In genomic region chr9:92228628-92229027, GRCh38 we compare ENCODE assay signal across 28 cellular contexts.
DNase-seq lines count a peak whose midpoint lies in the region; ATAC-seq, FAIRE-seq and TF ChIP-seq lines count a peak whose summit lies in the region.
"Had no signal": no experiment of that assay in that cellular context is flagged by ENCODE, and none has a peak within 500 bp of the region (broad histone marks: within the 10 kb centered on the region; RNA-seq: fewer than 3 reads in every experiment).

No MANE protein-coding gene starts in this region.

- WGBS in HepG2 (ENCODE audit: low lambda C conversion rate), result 100% methylated on average over 2 of the region's 2 CpGs
- WGBS in right lobe of liver (ENCODE audit: insufficient coverage, low coverage, low lambda C conversion rate, missing lambda C conversion rate), result 94% methylated on average over 2 of the region's 2 CpGs
- WGBS in K562 (ENCODE audit: insufficient coverage, low coverage, missing lambda C conversion rate), result 92% methylated on average over 2 of the region's 2 CpGs

- H3K4me3 ChIP-seq in HepG2 (replicated peaks in 1 of 3; ENCODE audit: insufficient read depth in 1 of 3, low read depth in 2 of 3, low read length in 3 of 3) (no peak overlapping the region), right lobe of liver (no peak overlapping the region), RWPE2 (ENCODE audit: severe bottlenecking) (no peak overlapping the region), K562 (no peak overlapping the region)
- H3K4me3 ChIP-seq: A549, GM12878 had no signal

- DNase-seq in HepG2 (ENCODE audit: low spot score) (no peak), right lobe of liver (no peak), RWPE2 (ENCODE audit: low spot score) (no peak), K562 (ENCODE audit: extremely low read depth in 1 of 4, low spot score in 3 of 4) (peak in 1 of 4 experiments; percentile 26), neural crest cell (ENCODE audit: low read depth, low spot score) (no peak), NCI-H2107 (lab: John Stamatoyannopoulos, UW) (no peak), NCI-H1417 (lab: John Stamatoyannopoulos, UW) (no peak), NCI-H187 (lab: John Stamatoyannopoulos, UW) (no peak)
- DNase-seq: AML-193; C1 segment of cervical spinal cord; CD4-positive, alpha-beta memory T cell; CD4-positive, CD25-positive, alpha-beta regulatory T cell; CD8-positive, alpha-beta memory T cell; COR-L47; DMS 273 treated with DMSO at 0.1 percent for 48 hours; DMS153; DMS53; DMS79; DND-41; EL; GDM1 had no signal

- POLR2A ChIA-PET in HepG2 (lab: Yijun Ruan, JAX), result interaction anchor here (1.1 kb wide), 1 partner anchor 90 kb away, joined by 3 read pairs; no protein-coding TSS in a partner anchor
- POLR2A ChIA-PET in K562 (lab: Yijun Ruan, JAX), result interaction anchor here (0.7 to 1.1 kb wide), 4 partner anchors 9 to 71 kb away, joined by 3 to 4 read pairs (median 3); no protein-coding TSS in a partner anchor

- TF ChIP-seq EP300 in HepG2 (IDR thresholded peaks at IDR 0.05; ENCODE audit: low read depth in 2 of 2, low read length in 2 of 2) (no peak), HepG2 (CRISPR knock-in tag; IDR thresholded peaks at IDR 0.05; ENCODE audit: borderline replicate concordance) (no peak), K562 (IDR thresholded peaks at IDR 0.05; ENCODE audit: low read length) (no peak)

- ATAC-seq in HepG2 (no peak), right lobe of liver (no peak), RWPE2 (ENCODE audit: low read depth) (0 out of 3 replicates have a peak, but pooled peaks have one; percentile 21), K562 (peak; percentile 22; the same call in 2 of the 3 replicates)
- ATAC-seq: A549, GM12878 had no signal

- intact Hi-C loops in HepG2 (cut with micrococcal nuclease; ENCODE audit: unreplicated experiment) (no loop called here), right lobe of liver (cut with DNase I) (no loop called here), K562 (cut with micrococcal nuclease) (no loop called here)

- H3K36me3 ChIP-seq in HepG2 (replicated peaks in 1 of 2; ENCODE audit: control insufficient read depth in 1 of 2, insufficient read depth in 2 of 2, low read length in 2 of 2) (peaks cover 16 to 59% of the 10 kb centered on the region in 2 experiments), right lobe of liver (peaks cover 5 to 43% (median 7%) of the 10 kb centered on the region in 4 donors), RWPE2 (ENCODE audit: low read depth) (peaks cover 87% of the 10 kb centered on the region), K562 (ENCODE audit: control insufficient read depth, insufficient read depth, low read length) (peaks cover 83% of the 10 kb centered on the region)

- H3K36me3 Mint-ChIP-seq in neural crest cell (ENCODE audit: low read depth), result peaks cover 39% of the 10 kb centered on the region

- H3K79me2 ChIP-seq in HepG2 (ENCODE audit: insufficient read depth, low read length) (no peaks in the 10 kb centered on the region), K562 (ENCODE audit: control insufficient read depth, insufficient read depth, low read length) (peaks cover 7% of the 10 kb centered on the region; the same call in 2 of the 3 replicates)

- H3K9me1 ChIP-seq in K562 (ENCODE audit: control insufficient read depth, insufficient read depth, low read length), result no peaks in the 10 kb centered on the region

- H3K27me3 ChIP-seq in HepG2 (ENCODE audit: control insufficient read depth in 1 of 2, insufficient read depth in 2 of 2, low read length in 2 of 2) (no peaks in the 10 kb centered on the region), right lobe of liver (no peaks in the 10 kb centered on the region), RWPE2 (ENCODE audit: insufficient read depth, poor library complexity, severe bottlenecking) (no peaks in the 10 kb centered on the region), K562 (ENCODE audit: control insufficient read depth in 2 of 2, insufficient read depth in 2 of 2, low read length in 2 of 2) (no peaks in the 10 kb centered on the region)

- H3K27ac ChIP-seq in HepG2 (ENCODE audit: extremely low read length, insufficient read depth, low read length) (no peak overlapping the region), right lobe of liver (no peak overlapping the region), RWPE2 (ENCODE audit: poor library complexity, severe bottlenecking) (no peak overlapping the region), K562 (ENCODE audit: extremely low read depth, low read depth, low read length) (no peak overlapping the region)
- H3K27ac ChIP-seq: 22Rv1, A549 had no signal

- TF ChIP-seq RAD21 in HepG2 (CRISPR knock-in tag; IDR thresholded peaks at IDR 0.05), result no peak
- no peak for TF ChIP-seq RAD21 in K562 (CRISPR knock-in tag; conservative IDR thresholded peaks at IDR 0.05 in 1 of 2, IDR thresholded peaks at IDR 0.05 in 1 of 2)

- H3K9me3 ChIP-seq in HepG2 (ENCODE audit: low read length), result no peaks in the 10 kb centered on the region
- H3K9me3 ChIP-seq in right lobe of liver, result no peaks in the 10 kb centered on the region
- no peaks in the 10 kb centered on the region for H3K9me3 ChIP-seq in RWPE2 (ENCODE audit: severe bottlenecking)
- H3K9me3 ChIP-seq in K562 (replicated peaks; ENCODE audit: control insufficient read depth, insufficient read depth, low read depth, low read length), result no peaks in the 10 kb centered on the region
- H3K9me3 ChIP-seq: A549 had no signal

- no peaks in the 10 kb centered on the region for H4K20me1 ChIP-seq in HepG2 (ENCODE audit: insufficient read depth, low read length)
- no peaks in the 10 kb centered on the region for H4K20me1 ChIP-seq in K562 (replicated peaks; ENCODE audit: control insufficient read depth, insufficient read depth, low read length)

- H3K9ac ChIP-seq in HepG2 (ENCODE audit: insufficient read depth, low read depth, low read length), result no peak overlapping the region
- H3K9ac ChIP-seq in K562 (ENCODE audit: insufficient read depth in 1 of 2, low read depth in 2 of 2, low read length in 2 of 2), result no peak overlapping the region

- TF ChIP-seq CTCF in HepG2 (CRISPR knock-in tag; IDR thresholded peaks at IDR 0.05), result no peak
- TF ChIP-seq CTCF in right lobe of liver (IDR thresholded peaks at IDR 0.05), result no peak
- no peak for TF ChIP-seq CTCF in RWPE2 (IDR thresholded peaks at IDR 0.05; ENCODE audit: poor library complexity, severe bottlenecking)
- TF ChIP-seq CTCF in K562 (IDR thresholded peaks at IDR 0.05 in 2 of 3, conservative IDR thresholded peaks at IDR 0.05 in 1 of 3; ENCODE audit: insufficient read depth in 2 of 3, low read depth in 1 of 3, low read length in 3 of 3), result no peak
- TF ChIP-seq CTCF in neural crest cell (conservative IDR thresholded peaks at IDR 0.05), result no peak

- H3K27ac Mint-ChIP-seq in neural crest cell (ENCODE audit: unreplicated experiment), result peak overlapping the region; percentile 57
- H3K27ac Mint-ChIP-seq: B cell; CD14-positive monocyte; CD4-positive, alpha-beta memory T cell; CD4-positive, CD25-positive, alpha-beta regulatory T cell; CD8-positive, alpha-beta memory T cell had no signal

- no peaks in the 10 kb centered on the region for H3K9me3 Mint-ChIP-seq in neural crest cell
- H3K9me3 Mint-ChIP-seq: CD8-positive, alpha-beta memory T cell had no signal

- FAIRE-seq in HepG2 (lab: Jason Lieb, UNC) (no peak), K562 (lab: Jason Lieb, UNC) (no peak)
- FAIRE-seq: A549, GM12878, GM12892, GM18507 had no signal

- TF ChIP-seq POLR2A in HepG2 (IDR thresholded peaks at IDR 0.05; ENCODE audit: insufficient read depth in 1 of 2, low read depth in 2 of 2, low read length in 2 of 2) (no peak), right lobe of liver (IDR thresholded peaks at IDR 0.05) (no peak), K562 (conservative IDR thresholded peaks at IDR 0.05) (no peak)

- no peak overlapping the region for H3K4me2 ChIP-seq in HepG2 (ENCODE audit: low read depth, low read length)
- no peak overlapping the region for H3K4me2 ChIP-seq in K562 (ENCODE audit: insufficient read depth, low read length)
- H3K4me2 ChIP-seq: A549 had no signal

- H3K4me1 Mint-ChIP-seq in neural crest cell, result no peaks in the 10 kb centered on the region
- H3K4me1 Mint-ChIP-seq: B cell; CD14-positive monocyte; CD4-positive, alpha-beta memory T cell; CD8-positive, alpha-beta memory T cell had no signal

- in situ Hi-C loops in HepG2 (cut with HindIII; ENCODE audit: extremely low pct_ligation_motif_present, low pct_unique_long_range_greater_than_20kb) (no loop called here), K562 (cut with MboI) (no loop called here)

- BruUV-seq in HepG2 (replicated peaks; lab: Mats Ljungman, UMichigan), result no TSS peak
- BruUV-seq in K562 (replicated peaks; lab: Mats Ljungman, UMichigan), result no TSS peak

- H2AFZ ChIP-seq in HepG2 (ENCODE audit: low read length) (no peak overlapping the region), K562 (ENCODE audit: low read depth, low read length) (no peak overlapping the region)

- CTCF ChIA-PET in HepG2 (lab: Yijun Ruan, JAX; ENCODE audit: low intra/inter-chr PET ratio, low total read pairs) (no interaction called here), K562 (lab: Yijun Ruan, JAX; ENCODE audit: low intra/inter-chr PET ratio) (no interaction called here)

- no peak overlapping the region for H3K4me3 Mint-ChIP-seq in neural crest cell
- H3K4me3 Mint-ChIP-seq: B cell; CD14-positive monocyte; CD4-positive, alpha-beta memory T cell; CD4-positive, CD25-positive, alpha-beta regulatory T cell; CD8-positive, alpha-beta memory T cell had no signal

- no peaks in the 10 kb centered on the region for H3K4me1 ChIP-seq in HepG2 (ENCODE audit: insufficient read depth, low read length)
- H3K4me1 ChIP-seq in right lobe of liver, result no peaks in the 10 kb centered on the region
- no peaks in the 10 kb centered on the region for H3K4me1 ChIP-seq in RWPE2 (ENCODE audit: insufficient read depth, poor library complexity, severe bottlenecking)
- H3K4me1 ChIP-seq in K562 (replicated peaks in 1 of 2; ENCODE audit: control insufficient read depth in 2 of 2, insufficient read depth in 2 of 2, low read length in 2 of 2), result no peaks in the 10 kb centered on the region
- H3K4me1 ChIP-seq: A549 had no signal

- H3K27me3 Mint-ChIP-seq in neural crest cell (ENCODE audit: low read depth), result no peaks in the 10 kb centered on the region
- H3K27me3 Mint-ChIP-seq: B cell; CD4-positive, alpha-beta memory T cell; CD4-positive, CD25-positive, alpha-beta regulatory T cell; CD8-positive, alpha-beta memory T cell had no signal

TF ChIP-seq in HepG2, 621 proteins besides CTCF, POLR2A, EP300 and RAD21:
- TF ChIP-seq RBM22 (optimal IDR thresholded peaks at IDR 0.05; ENCODE audit: low read length), result peak; percentile 65
- no peak for TF ChIP-seq ARHGAP35 (CRISPR knock-in tag; IDR thresholded peaks at IDR 0.05; ENCODE audit: borderline replicate concordance)

TF ChIP-seq in K562, 482 proteins besides CTCF, POLR2A, EP300 and RAD21 (continues in another document):
- TF ChIP-seq RAD51 (IDR thresholded peaks at IDR 0.05; ENCODE audit: borderline replicate concordance, low read depth), result peak; percentile 50
- TF ChIP-seq, protein P1, sequence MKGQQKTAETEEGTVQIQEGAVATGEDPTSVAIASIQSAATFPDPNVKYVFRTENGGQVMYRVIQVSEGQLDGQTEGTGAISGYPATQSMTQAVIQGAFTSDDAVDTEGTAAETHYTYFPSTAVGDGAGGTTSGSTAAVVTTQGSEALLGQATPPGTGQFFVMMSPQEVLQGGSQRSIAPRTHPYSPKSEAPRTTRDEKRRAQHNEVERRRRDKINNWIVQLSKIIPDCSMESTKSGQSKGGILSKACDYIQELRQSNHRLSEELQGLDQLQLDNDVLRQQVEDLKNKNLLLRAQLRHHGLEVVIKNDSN (CRISPR knock-in tag; IDR thresholded peaks at IDR 0.05), result peak; percentile 59

Comparison
In these comparisons a context has a peak if more than half of its experiments do, and no peak if none do; other contexts are left out.
1. ATAC-seq: peak in RWPE2 (single experiment) and K562 (single experiment); none in HepG2 (single experiment) and right lobe of liver (0 of 4).
2. Of the 241 proteins assayed by ChIP-seq in both HepG2 and K562: peak only in HepG2: RBM22; only in K562: POLR2AphosphoS5, RAD51, SMAD3 and TFE3; in both: none; in neither: 235; mixed calls (peak in some experiments, not most) for 1.